Comparison of ENCODE assay signal across 10 cellular contexts in genomic region chr2:12824771-12825363, GRCh38.
DNase-seq lines count a peak whose midpoint lies in the region; ATAC-seq and TF ChIP-seq lines count a peak whose summit lies in the region.
"Had no signal": no experiment of that assay in that cellular context is flagged by ENCODE, and none has a peak within 500 bp of the region (broad histone marks: within the 10 kb centered on the region; RNA-seq: fewer than 3 reads in every experiment).

No MANE protein-coding gene starts in this region.

- no peaks in the 10 kb centered on the region for H3K27me3 ChIP-seq in ACC112 (ENCODE audit: insufficient read depth, low read length)
- no peaks in the 10 kb centered on the region for H3K27me3 ChIP-seq in body of pancreas

- ATAC-seq in body of pancreas (peak; percentile 70), left ventricle myocardium superior (peak; percentile 93), sciatic nerve (peak; percentile 89), HG02885 (IDR thresholded peaks at IDR 0.05; ENCODE audit: poor library complexity, unreplicated experiment) (no peak), GM18502 (IDR thresholded peaks at IDR 0.05; ENCODE audit: poor library complexity, unreplicated experiment) (no peak)

- H3K27ac ChIP-seq in ACC112 (ENCODE audit: low read depth, low read length) = no peak overlapping the region
- H3K27ac ChIP-seq in body of pancreas = peak overlapping the region in 2 of 4 donors; percentile 5 to 46

- no peaks in the 10 kb centered on the region for H3K36me3 ChIP-seq in ACC112 (ENCODE audit: insufficient read depth, low read length)
- H3K36me3 ChIP-seq in body of pancreas (replicated peaks in 1 of 2; ENCODE audit: insufficient read depth in 1 of 2, low read depth in 2 of 2) = no peaks in the 10 kb centered on the region

- H2AFZ ChIP-seq in ACC112 (ENCODE audit: low read length, unreplicated experiment) = peak overlapping the region; percentile 29

- WGBS in body of pancreas, 2 donors = 60 to 70% methylated on average over 9 of the region's 9 CpGs

- DNase-seq in body of pancreas (peak; percentile 19 to 41 (median 32)), left ventricle myocardium superior (peak; percentile 70), sciatic nerve (ENCODE audit: low spot score) (peak; percentile 72), islet precursor cell (no peak)
- no peak for DNase-seq in activated T-cell treated with anti-CD3 and anti-CD28 coated beads, Interleukin-2, amount 50 U/mL, for 1 hour
- DNase-seq: activated CD4-positive, alpha-beta T cell treated with anti-CD3 and anti-CD28 coated beads, Interleukin-2, amount 50 U/mL, for 1 hour; NCI-H2029 treated with DMSO at 0.1 percent for 48 hours had no signal

- no peaks in the 10 kb centered on the region for H3K9me3 ChIP-seq in body of pancreas

- no peak for TF ChIP-seq CTCF in body of pancreas (IDR thresholded peaks at IDR 0.05)

- TF ChIP-seq POLR2A in body of pancreas (IDR thresholded peaks at IDR 0.05) = no peak

- H3K79me2 ChIP-seq in ACC112 (ENCODE audit: control insufficient read depth, insufficient read depth, low read length, unreplicated experiment) = no peaks in the 10 kb centered on the region

- H3K4me3 ChIP-seq in ACC112 (ENCODE audit: low read depth, low read length) (no peak overlapping the region), body of pancreas (no peak overlapping the region)

- H3K4me1 ChIP-seq in ACC112 (ENCODE audit: control insufficient read depth, insufficient read depth, low read length, unreplicated experiment) (peaks cover 30% of the 10 kb centered on the region), body of pancreas (no peaks in the 10 kb centered on the region)

- intact Hi-C loops in body of pancreas (cut with DNase I) (no loop called here), left ventricle myocardium superior (cut with micrococcal nuclease) (loop anchor here (10.0 kb wide), 1 partner anchor 100 kb away; no protein-coding TSS in a partner anchor), sciatic nerve (cut with DNase I) (no loop called here)

Comparison
In these comparisons a context has a peak if more than half of its experiments do, and no peak if none do; other contexts are left out.
1. ATAC-seq: peak in body of pancreas (single experiment), left ventricle myocardium superior (single experiment) and sciatic nerve (single experiment); none in HG02885 (single experiment) and GM18502 (single experiment).
2. DNase-seq: peak in body of pancreas (4 of 4), left ventricle myocardium superior (single experiment) and sciatic nerve (single experiment); none in activated T-cell treated with anti-CD3 and anti-CD28 coated beads, Interleukin-2, amount 50 U/mL, for 1 hour (single experiment) and islet precursor cell (single experiment).